In the genomic region with DNA sequence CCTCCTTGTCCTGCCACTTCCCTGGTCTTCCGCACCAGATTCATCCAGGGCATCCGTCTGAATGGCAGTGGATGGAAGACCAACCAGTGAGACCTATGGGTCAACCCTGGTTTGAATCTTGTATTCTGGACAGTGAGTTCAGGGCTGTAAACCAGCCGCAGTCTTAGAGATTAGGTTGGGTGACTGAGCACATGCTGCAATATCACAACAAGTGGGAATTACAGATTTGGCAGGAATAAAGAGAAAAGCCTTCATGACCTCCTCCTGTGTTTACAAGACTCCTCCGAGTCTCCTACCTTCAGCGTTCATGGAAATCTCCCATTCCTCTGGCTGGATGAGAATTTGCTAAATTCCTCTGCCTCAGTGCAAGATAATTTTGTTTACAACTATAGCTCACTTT, we compare ENCODE assay signal across 2 cellular contexts.
TF ChIP-seq lines count a peak whose summit lies in the region.

No MANE protein-coding gene starts in this region.

TF ChIP-seq in HCT116, 20 proteins besides CTCF, POLR2A, EP300 and RAD21 (continued from another document):
- no peak for TF ChIP-seq ELF1 (IDR thresholded peaks at IDR 0.05; ENCODE audit: borderline replicate concordance, low read depth)
- TF ChIP-seq EZH2phosphoT487 (IDR thresholded peaks at IDR 0.05; ENCODE audit: borderline replicate concordance), result no peak

TF ChIP-seq in SK-N-SH treated with all-trans-retinoic acid at 6 μM for 48 hours, 23 proteins besides CTCF, POLR2A, EP300 and RAD21 (continued from another document):
- TF ChIP-seq, protein P1, sequence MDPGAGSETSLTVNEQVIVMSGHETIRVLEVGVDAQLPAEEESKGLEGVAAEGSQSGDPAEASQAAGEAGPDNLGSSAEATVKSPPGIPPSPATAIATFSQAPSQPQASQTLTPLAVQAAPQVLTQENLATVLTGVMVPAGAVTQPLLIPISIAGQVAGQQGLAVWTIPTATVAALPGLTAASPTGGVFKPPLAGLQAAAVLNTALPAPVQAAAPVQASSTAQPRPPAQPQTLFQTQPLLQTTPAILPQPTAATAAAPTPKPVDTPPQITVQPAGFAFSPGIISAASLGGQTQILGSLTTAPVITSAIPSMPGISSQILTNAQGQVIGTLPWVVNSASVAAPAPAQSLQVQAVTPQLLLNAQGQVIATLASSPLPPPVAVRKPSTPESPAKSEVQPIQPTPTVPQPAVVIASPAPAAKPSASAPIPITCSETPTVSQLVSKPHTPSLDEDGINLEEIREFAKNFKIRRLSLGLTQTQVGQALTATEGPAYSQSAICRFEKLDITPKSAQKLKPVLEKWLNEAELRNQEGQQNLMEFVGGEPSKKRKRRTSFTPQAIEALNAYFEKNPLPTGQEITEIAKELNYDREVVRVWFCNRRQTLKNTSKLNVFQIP (CRISPR knock-in tag; IDR thresholded peaks at IDR 0.05; ENCODE audit: borderline replicate concordance, low read depth), result no peak
- TF ChIP-seq ZNF8 (CRISPR knock-in tag; IDR thresholded peaks at IDR 0.05) (no peak), CSDC2 (CRISPR knock-in tag; IDR thresholded peaks at IDR 0.05) (no peak)
